9 cellular contexts compared by ENCODE assay signal in genomic region chr16:55370762-55371482, GRCh38. TPM values are rescaled to one million over a fixed set of nuclear protein-coding genes. Genes with fewer than 3 reads are reported as not detected.
DNase-seq lines count a peak whose midpoint lies in the region; ATAC-seq and TF ChIP-seq lines count a peak whose summit lies in the region.
"Had no signal": no experiment of that assay in that cellular context is flagged by ENCODE, and none has a peak within 500 bp of the region (broad histone marks: within the 10 kb centered on the region; RNA-seq: fewer than 3 reads in every experiment).

No MANE protein-coding gene starts in this region.

- in situ Hi-C loops in gastrocnemius medialis (cut with MboI; ENCODE audit: low sequenced_read_pairs in 4 of 4) = no loop called here

- H3K27me3 ChIP-seq in gastrocnemius medialis = peaks cover 0 to 17% (median 3%) of the 10 kb centered on the region in 3 donors

- peaks cover 0 to 2% of the 10 kb centered on the region in 2 donors for H3K4me1 ChIP-seq in gastrocnemius medialis

- H3K9me3 ChIP-seq in gastrocnemius medialis = no peaks in the 10 kb centered on the region

- peak; percentile 76 to 83 for ATAC-seq in gastrocnemius medialis
- ATAC-seq in HG02623 (IDR thresholded peaks at IDR 0.05; ENCODE audit: unreplicated experiment) = no peak

- no peak overlapping the region for H3K27ac ChIP-seq in gastrocnemius medialis

- intact Hi-C loops in gastrocnemius medialis (cut with DNase I; ENCODE audit: low total_unique reads) = loop anchor here (2.0 to 5.0 kb wide), 3 partner anchors 49 to 439 kb away; partner anchors contain the start of genes IRX5 and IRX6

- TF ChIP-seq POLR2A in gastrocnemius medialis (IDR thresholded peaks at IDR 0.05) = no peak

- DNase-seq in GM03348 (ENCODE audit: low spot score) = peak; percentile 81
- DNase-seq in LNCaP clone FGC (ENCODE audit: low read depth) = no peak
- peak in 56 of 58 donors; percentile 8 to 86 (median 59) for DNase-seq in anterior cingulate cortex (lab: John Stamatoyannopoulos, UW)
- DNase-seq in hippocampal formation (lab: John Stamatoyannopoulos, UW) = peak; percentile 50 to 61
- DNase-seq in gastrocnemius medialis = peak; percentile 48 to 49
- no peak for DNase-seq in NCI-H2081 (lab: John Stamatoyannopoulos, UW)

- no peak overlapping the region for H3K4me3 ChIP-seq in LNCaP clone FGC (ENCODE audit: low read depth, low read length)
- no peak overlapping the region for H3K4me3 ChIP-seq in gastrocnemius medialis

- H3K36me3 ChIP-seq in gastrocnemius medialis = no peaks in the 10 kb centered on the region

- TF ChIP-seq CTCF in LNCaP clone FGC (IDR thresholded peaks at IDR 0.05; ENCODE audit: control insufficient read depth, extremely low read depth, insufficient read depth) (peak; percentile 95), gastrocnemius medialis (IDR thresholded peaks at IDR 0.05 in 4 of 5, conservative IDR thresholded peaks at IDR 0.05 in 1 of 5) (peak in 4 of 5 experiments; percentile 38 to 58 (median 48))

RNA-seq across cellular contexts. Expression of gene IRX6, which starts 46.9 kb away (rescaled TPM):
- total RNA-seq in gastrocnemius medialis = 1 to 10 TPM in 2 of 4 donors, under 1 TPM in 2; 0.39 to 3.8 (median 1.4) TPM
- total RNA-seq: skeletal muscle tissue; T-helper 1 cell treated with Interleukin-12 subunit alpha and Interleukin-12 subunit beta and Interleukin-4 antibody, amounts not matched to agents 30 ng/mL and 1 ng/mL, for 36 hours had no signal

Comparison
In these comparisons a context has a peak if more than half of its experiments do, and no peak if none do; other contexts are left out.
1. DNase-seq: peak in GM03348 (single experiment), anterior cingulate cortex (56 of 58), hippocampal formation (2 of 2) and gastrocnemius medialis (2 of 2); none in LNCaP clone FGC (single experiment) and NCI-H2081 (0 of 2).